In the genomic region with DNA sequence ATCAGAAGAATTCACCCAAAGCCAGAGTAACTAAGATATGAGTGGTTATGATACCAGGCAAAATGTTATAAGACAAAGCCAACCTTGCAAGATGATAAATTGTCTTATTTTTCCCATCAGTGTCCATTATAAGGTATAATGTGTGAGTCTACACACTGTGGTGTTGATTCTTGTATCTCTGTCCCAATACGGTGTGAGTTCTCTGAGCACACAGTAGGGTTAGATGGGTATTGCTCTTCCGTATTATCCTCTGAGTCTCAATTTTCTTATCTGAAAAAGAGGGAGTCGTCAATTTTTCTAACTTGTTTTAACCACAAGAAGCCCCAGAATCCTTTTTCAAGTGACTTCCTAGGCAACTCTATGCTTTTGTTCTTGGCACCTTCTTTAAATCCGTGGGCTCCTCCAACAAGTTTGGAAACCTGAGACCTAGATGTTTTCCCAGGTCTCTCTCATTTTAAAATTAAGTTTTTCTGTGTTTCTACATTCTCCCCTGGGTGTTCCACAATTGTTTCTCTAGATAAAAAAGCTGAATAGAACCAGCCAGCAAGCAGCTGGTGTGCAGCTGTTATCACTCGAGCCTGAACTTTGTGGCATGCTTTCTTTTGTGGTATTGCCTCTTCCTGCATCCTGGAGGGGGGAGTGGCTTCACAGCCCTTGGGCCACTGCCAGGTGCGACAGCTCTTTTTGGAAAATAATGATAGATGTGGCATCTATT, we compare ENCODE assay signal across 8 cellular contexts.
DNase-seq lines count a peak whose midpoint lies in the region; ATAC-seq, FAIRE-seq and TF ChIP-seq lines count a peak whose summit lies in the region.

No MANE protein-coding gene starts in this region.

- intact Hi-C loops in body of pancreas (cut with DNase I) (no loop called here), pancreas (cut with DNase I) (no loop called here), CD14-positive monocyte (cut with micrococcal nuclease) (no loop called here)

- no peaks in the 10 kb centered on the region for H3K9me3 ChIP-seq in body of pancreas
- no peaks in the 10 kb centered on the region for H3K9me3 ChIP-seq in pancreas

- no peak for TF ChIP-seq CTCF in AG09319 (IDR thresholded peaks at IDR 0.05; ENCODE audit: low read depth, low read length)
- TF ChIP-seq CTCF in body of pancreas (IDR thresholded peaks at IDR 0.05), result no peak
- TF ChIP-seq CTCF in pancreas (IDR thresholded peaks at IDR 0.05), result no peak
- no peak for TF ChIP-seq CTCF in CD14-positive monocyte (IDR thresholded peaks at IDR 0.05)

- H3K4me1 ChIP-seq in body of pancreas (peaks cover 10% of the 10 kb centered on the region), pancreas (peaks cover 0 to 12% (median 0%) of the 10 kb centered on the region in 3 donors)

- 15 to 18% methylated on average over 6 of the region's 6 CpGs for WGBS in body of pancreas, 2 donors
- WGBS in pancreas, 2 donors, result 17 to 22% methylated on average over 6 of the region's 6 CpGs

- no peaks in the 10 kb centered on the region for H3K9me3 Mint-ChIP-seq in CD14-positive monocyte

- H3K4me3 Mint-ChIP-seq in CD14-positive monocyte, result no peak overlapping the region

- H3K27ac Mint-ChIP-seq in CD14-positive monocyte, result peak overlapping the region in 1 of 7 donors; percentile 76

- H3K27ac ChIP-seq in body of pancreas (peak overlapping the region in 3 of 4 donors; percentile 25 to 57 (median 27)), pancreas (peak overlapping the region in 1 of 4 donors; percentile 4)

- in situ Hi-C loops in ACHN (cut with HindIII; ENCODE audit: low pct_ligation_motif_present, low pct_unique_long_range_greater_than_20kb, low sequenced_read_pairs), result loop anchor here (25.0 kb wide), 1 partner anchor 252 kb away; no protein-coding TSS in a partner anchor

- no peak for TF ChIP-seq POLR2A in body of pancreas (IDR thresholded peaks at IDR 0.05)

- peaks cover 10% of the 10 kb centered on the region for H3K4me1 Mint-ChIP-seq in CD14-positive monocyte

- H3K27me3 Mint-ChIP-seq in CD14-positive monocyte (ENCODE audit: low read depth in 3 of 3), result no peaks in the 10 kb centered on the region

- H3K27me3 ChIP-seq in body of pancreas, result no peaks in the 10 kb centered on the region
- H3K27me3 ChIP-seq in pancreas, result no peaks in the 10 kb centered on the region

- H3K36me3 ChIP-seq in body of pancreas (replicated peaks in 1 of 2; ENCODE audit: insufficient read depth in 1 of 2, low read depth in 2 of 2) (no peaks in the 10 kb centered on the region), pancreas (no peaks in the 10 kb centered on the region)

- peaks cover 4 to 18% of the 10 kb centered on the region in 2 donors for H3K36me3 Mint-ChIP-seq in CD14-positive monocyte

- ATAC-seq in GM19023 (IDR thresholded peaks at IDR 0.05; ENCODE audit: unreplicated experiment) (peak; percentile 82), HG03108 (IDR thresholded peaks at IDR 0.05; ENCODE audit: unreplicated experiment) (peak; percentile 78), body of pancreas (peak; percentile 71), pancreas (peak; percentile 74 to 85 (median 82))

- DNase-seq in AG09319 (ENCODE audit: extremely low read depth, low read depth), result peak; percentile 80
- DNase-seq in NCI-H510A treated with DMSO at 0.1 percent for 48 hours (lab: John Stamatoyannopoulos, UW), result peak; percentile 67
- peak; percentile 58 to 78 (median 65) for DNase-seq in body of pancreas
- peak; percentile 32 to 64 (median 50) for DNase-seq in pancreas
- no peak for DNase-seq in ACHN
- DNase-seq in CD14-positive monocyte (ENCODE audit: low spot score), result no peak

- FAIRE-seq in pancreas (lab: Jason Lieb, UNC), result no peak

- H3K4me3 ChIP-seq in body of pancreas (no peak overlapping the region), pancreas (no peak overlapping the region)

Comparison
In these comparisons a context has a peak if more than half of its experiments do, and no peak if none do; other contexts are left out.
1. DNase-seq: peak in AG09319 (single experiment), NCI-H510A treated with DMSO at 0.1 percent for 48 hours (single experiment), body of pancreas (4 of 4) and pancreas (6 of 6); none in ACHN (single experiment) and CD14-positive monocyte (single experiment).
2. Peak in every context shown above with its lines, with median percentiles within 50 percentile points of each other: ATAC-seq.